30 cellular contexts compared by ENCODE assay signal in genomic region chr17:40951011-40951622, GRCh38. TPM values are rescaled to one million over a fixed set of nuclear protein-coding genes. Genes with fewer than 3 reads are reported as not detected.
"Had no signal": no experiment of that assay in that cellular context is flagged by ENCODE, and none has a peak within 500 bp of the region (broad histone marks: within the 10 kb centered on the region; RNA-seq: fewer than 3 reads in every experiment).

No MANE protein-coding gene starts in this region.

- H3K36me3 Mint-ChIP-seq: natural killer cell treated with Interleukin-12 subunit alpha and Interleukin-12 subunit beta and Interleukin-15 and Interleukin-18, amount 100 ng/mL, for 72 hours; stimulated activated effector memory CD8-positive, alpha-beta T cell treated with anti-CD3 and anti-CD28 coated beads, Interleukin-12 subunit alpha, Interleukin-12 subunit beta, amount 100 ng/mL, for 72 hours had no signal

- H3K9me3 ChIP-seq: body of pancreas, pancreas, psoas muscle, tibial artery had no signal

- H3K27me3 ChIP-seq: body of pancreas had no signal

- H3K9me3 Mint-ChIP-seq: activated CD4-positive, alpha-beta T cell treated with anti-CD3 and anti-CD28 coated beads, Interleukin-2, amount 10 ng/mL, durations not matched to agents 7 days and 5 days; activated CD8-positive, alpha-beta T cell treated with anti-CD3 and anti-CD28 coated beads for 36 hours; activated naive CD8-positive, alpha-beta T cell treated with anti-CD3 and anti-CD28 coated beads, Interleukin-2, amount 50 U/mL, for 24 hours; activated T-helper 1 cell treated with anti-CD3 and anti-CD28 coated beads, Interleukin-12 subunit alpha, Interleukin-12 subunit beta, Interleukin-2, Interleukin-4 antibody, amounts not matched to agents 30 ng/mL and 10 ng/mL and 1 ng/mL, durations not matched to agents 14 hours and 24 hours and 36 hours; natural killer cell treated with Interleukin-12 subunit alpha and Interleukin-12 subunit beta and Interleukin-15 and Interleukin-18, amount 100 ng/mL, for 72 hours; stimulated activated effector memory CD8-positive, alpha-beta T cell treated with anti-CD3 and anti-CD28 coated beads, Interleukin-12 subunit alpha, Interleukin-12 subunit beta, amount 100 ng/mL, for 72 hours; stimulated activated naive CD8-positive, alpha-beta T cell treated with anti-CD3 and anti-CD28 coated beads, Interleukin-15, amount 100 ng/mL, for 72 hours; T-helper 2 cell treated with Interferon-gamma antibody and Interleukin-4, amounts not matched to agents 5 μg/mL and 100 μg/mL, for 36 hours had no signal

- H3K27ac ChIP-seq: body of pancreas, tibial artery, WERI-Rb-1 had no signal

- FAIRE-seq: endometrium, pancreas, small intestine had no signal

- ATAC-seq: activated CD8-positive, alpha-beta T cell treated with anti-CD3 and anti-CD28 coated beads for 36 hours; activated naive CD8-positive, alpha-beta T cell treated with anti-CD3 and anti-CD28 coated beads, Interleukin-2, amount 50 U/mL, for 24 hours; body of pancreas; left ventricle myocardium superior; natural killer cell treated with Interleukin-12 subunit alpha and Interleukin-12 subunit beta and Interleukin-15 and Interleukin-18, amount 100 ng/mL, for 72 hours; pancreas; right cardiac atrium; stimulated activated effector memory CD8-positive, alpha-beta T cell treated with anti-CD3 and anti-CD28 coated beads, Interleukin-12 subunit alpha, Interleukin-12 subunit beta, amount 100 ng/mL, for 72 hours; stimulated activated naive CD8-positive, alpha-beta T cell treated with anti-CD3 and anti-CD28 coated beads, Interleukin-15, amount 100 ng/mL, for 72 hours had no signal

- H3K4me3 ChIP-seq: body of pancreas, pancreas, psoas muscle, tibial artery had no signal

- H3K27ac Mint-ChIP-seq: activated CD4-positive, alpha-beta T cell treated with anti-CD3 and anti-CD28 coated beads, Interleukin-2, amount 10 ng/mL, durations not matched to agents 7 days and 5 days; activated CD8-positive, alpha-beta T cell treated with anti-CD3 and anti-CD28 coated beads for 36 hours; activated naive CD8-positive, alpha-beta T cell treated with anti-CD3 and anti-CD28 coated beads, Interleukin-2, amount 50 U/mL, for 24 hours; activated T-helper 1 cell treated with anti-CD3 and anti-CD28 coated beads, Interleukin-12 subunit alpha, Interleukin-12 subunit beta, Interleukin-2, Interleukin-4 antibody, amounts not matched to agents 30 ng/mL and 10 ng/mL and 1 ng/mL, durations not matched to agents 14 hours and 24 hours and 36 hours; natural killer cell treated with Interleukin-12 subunit alpha and Interleukin-12 subunit beta and Interleukin-15 and Interleukin-18, amount 100 ng/mL, for 72 hours; stimulated activated effector memory CD8-positive, alpha-beta T cell treated with anti-CD3 and anti-CD28 coated beads, Interleukin-12 subunit alpha, Interleukin-12 subunit beta, amount 100 ng/mL, for 72 hours; stimulated activated naive CD8-positive, alpha-beta T cell treated with anti-CD3 and anti-CD28 coated beads, Interleukin-15, amount 100 ng/mL, for 72 hours; T-helper 2 cell treated with Interferon-gamma antibody and Interleukin-4, amounts not matched to agents 5 μg/mL and 100 μg/mL, for 36 hours had no signal

- DNase-seq: activated CD4-positive, alpha-beta T cell treated with anti-CD3 and anti-CD28 coated beads, Interleukin-2, amount 10 ng/mL, durations not matched to agents 7 days and 5 days; activated CD4-positive, CD25-positive, alpha-beta regulatory T cell treated with anti-CD3 and anti-CD28 coated beads, Interleukin-2, amount 50 U/mL, for 72 hours; activated CD8-positive, alpha-beta T cell treated with anti-CD3 and anti-CD28 coated beads for 36 hours; activated gamma-delta T cell; activated naive CD4-positive, alpha-beta T cell treated with anti-CD3 and anti-CD28 coated beads, Interleukin-2, amount 50 U/mL, for 16 hours; activated naive CD8-positive, alpha-beta T cell treated with anti-CD3 and anti-CD28 coated beads, Interleukin-2, amount 50 U/mL, for 24 hours; body of pancreas; effector CD4-positive, alpha-beta T cell; erythroblast; foreskin fibroblast; left ventricle myocardium superior; midbrain; pancreas; psoas muscle; right cardiac atrium; small intestine; stimulated activated CD4-positive, alpha-beta T cell treated with anti-CD3 and anti-CD28 coated beads, Interleukin-2, amount 100 ng/mL, for 24 hours; stimulated activated naive CD8-positive, alpha-beta T cell treated with anti-CD3 and anti-CD28 coated beads, Interleukin-15, amount 100 ng/mL, for 72 hours; tibial artery; WERI-Rb-1 had no signal

- H3K4me1 ChIP-seq: pancreas had no signal

- H3K4me3 Mint-ChIP-seq: activated CD4-positive, alpha-beta T cell treated with anti-CD3 and anti-CD28 coated beads, Interleukin-2, amount 10 ng/mL, durations not matched to agents 7 days and 5 days; activated CD8-positive, alpha-beta T cell treated with anti-CD3 and anti-CD28 coated beads for 36 hours; activated naive CD8-positive, alpha-beta T cell treated with anti-CD3 and anti-CD28 coated beads, Interleukin-2, amount 50 U/mL, for 24 hours; activated T-helper 1 cell treated with anti-CD3 and anti-CD28 coated beads, Interleukin-12 subunit alpha, Interleukin-12 subunit beta, Interleukin-2, Interleukin-4 antibody, amounts not matched to agents 30 ng/mL and 10 ng/mL and 1 ng/mL, durations not matched to agents 14 hours and 24 hours and 36 hours; natural killer cell treated with Interleukin-12 subunit alpha and Interleukin-12 subunit beta and Interleukin-15 and Interleukin-18, amount 100 ng/mL, for 72 hours; stimulated activated effector memory CD8-positive, alpha-beta T cell treated with anti-CD3 and anti-CD28 coated beads, Interleukin-12 subunit alpha, Interleukin-12 subunit beta, amount 100 ng/mL, for 72 hours; stimulated activated naive CD8-positive, alpha-beta T cell treated with anti-CD3 and anti-CD28 coated beads, Interleukin-15, amount 100 ng/mL, for 72 hours; T-helper 2 cell treated with Interferon-gamma antibody and Interleukin-4, amounts not matched to agents 5 μg/mL and 100 μg/mL, for 36 hours had no signal

- H3K36me3 ChIP-seq: pancreas, tibial artery, WERI-Rb-1 had no signal

- H3K4me1 Mint-ChIP-seq: activated CD4-positive, alpha-beta T cell treated with anti-CD3 and anti-CD28 coated beads, Interleukin-2, amount 10 ng/mL, durations not matched to agents 7 days and 5 days; activated naive CD8-positive, alpha-beta T cell treated with anti-CD3 and anti-CD28 coated beads, Interleukin-2, amount 50 U/mL, for 24 hours; stimulated activated effector memory CD8-positive, alpha-beta T cell treated with anti-CD3 and anti-CD28 coated beads, Interleukin-12 subunit alpha, Interleukin-12 subunit beta, amount 100 ng/mL, for 72 hours; stimulated activated naive CD8-positive, alpha-beta T cell treated with anti-CD3 and anti-CD28 coated beads, Interleukin-15, amount 100 ng/mL, for 72 hours had no signal

RNA-seq across cellular contexts. Expression of gene KRT23, which starts 13.7 kb away (rescaled TPM):
- total RNA-seq: activated CD4-positive, alpha-beta T cell treated with anti-CD3 and anti-CD28 coated beads, Interleukin-2, amount 10 ng/mL, durations not matched to agents 7 days and 5 days; activated CD8-positive, alpha-beta T cell treated with anti-CD3 and anti-CD28 coated beads for 36 hours; activated T-helper 1 cell treated with anti-CD3 and anti-CD28 coated beads, Interleukin-12 subunit alpha, Interleukin-12 subunit beta, Interleukin-2, Interleukin-4 antibody, amounts not matched to agents 30 ng/mL and 10 ng/mL and 1 ng/mL, durations not matched to agents 14 hours and 24 hours and 36 hours; chondrocyte; fibroblast of lung; glomerular endothelial cell; left ventricle myocardium superior; natural killer cell treated with Interleukin-12 subunit alpha and Interleukin-12 subunit beta and Interleukin-15 and Interleukin-18, amount 100 ng/mL, for 72 hours; right cardiac atrium had no signal
- polyA plus RNA-seq: right cardiac atrium had no signal

RNA-seq across cellular contexts. Expression of gene KRT39, which starts 15.6 kb away (rescaled TPM):
- total RNA-seq: activated CD4-positive, alpha-beta T cell treated with anti-CD3 and anti-CD28 coated beads, Interleukin-2, amount 10 ng/mL, durations not matched to agents 7 days and 5 days; activated CD8-positive, alpha-beta T cell treated with anti-CD3 and anti-CD28 coated beads for 36 hours; activated T-helper 1 cell treated with anti-CD3 and anti-CD28 coated beads, Interleukin-12 subunit alpha, Interleukin-12 subunit beta, Interleukin-2, Interleukin-4 antibody, amounts not matched to agents 30 ng/mL and 10 ng/mL and 1 ng/mL, durations not matched to agents 14 hours and 24 hours and 36 hours; body of pancreas; cardiac septum; chondrocyte; glomerular endothelial cell; left ventricle myocardium superior; natural killer cell treated with Interleukin-12 subunit alpha and Interleukin-12 subunit beta and Interleukin-15 and Interleukin-18, amount 100 ng/mL, for 72 hours; pancreas; psoas muscle; right cardiac atrium; ureter had no signal
- polyA plus RNA-seq: pancreas, psoas muscle, right cardiac atrium had no signal

RNA-seq across cellular contexts. Expression of gene KRT40, which starts 33.0 kb away (rescaled TPM):
- total RNA-seq: activated CD4-positive, alpha-beta T cell treated with anti-CD3 and anti-CD28 coated beads, Interleukin-2, amount 10 ng/mL, durations not matched to agents 7 days and 5 days; activated CD8-positive, alpha-beta T cell treated with anti-CD3 and anti-CD28 coated beads for 36 hours; activated T-helper 1 cell treated with anti-CD3 and anti-CD28 coated beads, Interleukin-12 subunit alpha, Interleukin-12 subunit beta, Interleukin-2, Interleukin-4 antibody, amounts not matched to agents 30 ng/mL and 10 ng/mL and 1 ng/mL, durations not matched to agents 14 hours and 24 hours and 36 hours; cardiac septum; chondrocyte; fibroblast of lung; glomerular endothelial cell; left ventricle myocardium superior; natural killer cell treated with Interleukin-12 subunit alpha and Interleukin-12 subunit beta and Interleukin-15 and Interleukin-18, amount 100 ng/mL, for 72 hours; psoas muscle; right cardiac atrium; ureter had no signal
- polyA plus RNA-seq: psoas muscle, right cardiac atrium had no signal

RNA-seq across cellular contexts. Expression of gene KRTAP3-3, which starts 42.8 kb away (rescaled TPM):
- total RNA-seq: activated CD4-positive, alpha-beta T cell treated with anti-CD3 and anti-CD28 coated beads, Interleukin-2, amount 10 ng/mL, durations not matched to agents 7 days and 5 days; activated CD8-positive, alpha-beta T cell treated with anti-CD3 and anti-CD28 coated beads for 36 hours; activated T-helper 1 cell treated with anti-CD3 and anti-CD28 coated beads, Interleukin-12 subunit alpha, Interleukin-12 subunit beta, Interleukin-2, Interleukin-4 antibody, amounts not matched to agents 30 ng/mL and 10 ng/mL and 1 ng/mL, durations not matched to agents 14 hours and 24 hours and 36 hours; body of pancreas; cardiac septum; chondrocyte; fibroblast of lung; glomerular endothelial cell; left ventricle myocardium superior; natural killer cell treated with Interleukin-12 subunit alpha and Interleukin-12 subunit beta and Interleukin-15 and Interleukin-18, amount 100 ng/mL, for 72 hours; pancreas; psoas muscle; right cardiac atrium; ureter had no signal
- polyA plus RNA-seq: fibroblast of lung, psoas muscle, right cardiac atrium, small intestine had no signal

RNA-seq across cellular contexts. Expression of gene KRTAP3-2, which starts 48.6 kb away (rescaled TPM):
- total RNA-seq: activated CD4-positive, alpha-beta T cell treated with anti-CD3 and anti-CD28 coated beads, Interleukin-2, amount 10 ng/mL, durations not matched to agents 7 days and 5 days; activated CD8-positive, alpha-beta T cell treated with anti-CD3 and anti-CD28 coated beads for 36 hours; activated T-helper 1 cell treated with anti-CD3 and anti-CD28 coated beads, Interleukin-12 subunit alpha, Interleukin-12 subunit beta, Interleukin-2, Interleukin-4 antibody, amounts not matched to agents 30 ng/mL and 10 ng/mL and 1 ng/mL, durations not matched to agents 14 hours and 24 hours and 36 hours; body of pancreas; cardiac septum; chondrocyte; fibroblast of lung; glomerular endothelial cell; left ventricle myocardium superior; natural killer cell treated with Interleukin-12 subunit alpha and Interleukin-12 subunit beta and Interleukin-15 and Interleukin-18, amount 100 ng/mL, for 72 hours; pancreas; psoas muscle; right cardiac atrium; ureter had no signal
- polyA plus RNA-seq: fibroblast of lung, pancreas, psoas muscle, right cardiac atrium, small intestine had no signal
